ENCODE assay signal across 14 cellular contexts in the genomic region with DNA sequence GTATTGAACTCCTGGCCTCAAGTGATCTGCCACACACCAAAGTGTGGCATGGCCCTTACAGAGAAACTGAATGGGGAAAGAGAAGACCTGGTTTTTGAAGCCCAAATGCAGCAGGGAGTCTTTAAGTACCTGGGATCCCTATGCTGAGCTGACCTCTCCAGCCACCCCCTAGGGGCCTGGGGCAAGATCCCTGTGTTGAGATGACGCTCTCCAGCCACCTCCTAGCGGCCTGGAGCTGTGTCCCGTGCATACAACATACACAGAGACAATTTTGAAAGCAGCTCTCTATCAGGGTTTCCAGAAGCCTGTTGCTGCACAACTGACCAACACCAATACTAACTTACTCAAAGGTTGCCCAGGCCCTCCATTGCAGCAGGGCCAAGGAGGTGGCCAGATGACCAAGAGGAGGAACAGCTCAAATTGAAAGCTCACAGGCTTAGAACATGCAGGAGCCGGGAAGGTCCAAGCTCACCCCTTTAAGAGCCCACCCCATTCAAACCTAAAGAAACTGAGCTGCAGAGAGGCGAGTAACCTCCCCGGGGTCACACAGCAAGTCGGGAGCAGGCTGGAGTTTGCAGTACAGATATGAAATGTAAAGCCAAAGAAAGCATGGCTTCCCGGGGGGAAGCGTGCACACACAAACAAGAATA.
"Had no signal": no experiment of that assay in that cellular context is flagged by ENCODE, and none has a peak within 500 bp of the region (broad histone marks: within the 10 kb centered on the region; RNA-seq: fewer than 3 reads in every experiment).

No MANE protein-coding gene starts in this region.

- H3K36me3 ChIP-seq: colonic mucosa had no signal

- H3K4me1 ChIP-seq: colonic mucosa, foreskin keratinocyte had no signal

- H3K4me2 ChIP-seq: hepatocyte, smooth muscle cell had no signal

- H3K27me3 Mint-ChIP-seq: naive thymus-derived CD4-positive, alpha-beta T cell; type B pancreatic cell had no signal

- H3K9me3 ChIP-seq: colonic mucosa had no signal

- H3K4me3 Mint-ChIP-seq: naive thymus-derived CD4-positive, alpha-beta T cell; type B pancreatic cell had no signal

- H3K9me3 Mint-ChIP-seq: naive thymus-derived CD4-positive, alpha-beta T cell; type B pancreatic cell had no signal

- H3K4me1 Mint-ChIP-seq: naive thymus-derived CD4-positive, alpha-beta T cell had no signal

- H3K4me3 ChIP-seq: colonic mucosa, dorsolateral prefrontal cortex, hepatocyte, lung, smooth muscle cell had no signal

- H3K27me3 ChIP-seq: colonic mucosa, dorsolateral prefrontal cortex, foreskin keratinocyte, hepatocyte had no signal

- H3K79me2 ChIP-seq: hepatocyte had no signal

- H3K27ac Mint-ChIP-seq: naive thymus-derived CD4-positive, alpha-beta T cell; type B pancreatic cell had no signal

- H3K27ac ChIP-seq: colonic mucosa, foreskin keratinocyte, hepatocyte had no signal

- H3K36me3 Mint-ChIP-seq: naive thymus-derived CD4-positive, alpha-beta T cell had no signal

- DNase-seq: cerebellar nuclear complex; effector memory CD4-positive, alpha-beta T cell; foreskin keratinocyte; left ventricle myocardium superior; mesenchymal stem cell; naive thymus-derived CD4-positive, alpha-beta T cell; stimulated activated CD4-positive, alpha-beta T cell treated with anti-CD3 and anti-CD28 coated beads, Interleukin-2, amount 100 ng/mL, for 48 hours; stimulated activated naive CD4-positive, alpha-beta T cell treated with Interleukin-2 at 50 U/mL for 16 hours had no signal
